In genomic region chr1:185594786-185595410, GRCh38 we compare ENCODE assay signal across 17 cellular contexts.
A peak's percentile ranks its signal among the peaks of the same experiment; 100 is the strongest.
DNase-seq lines count a peak whose midpoint lies in the region; ATAC-seq, FAIRE-seq and TF ChIP-seq lines count a peak whose summit lies in the region.
"Had no signal": no experiment of that assay in that cellular context is flagged by ENCODE, and none has a peak within 500 bp of the region (broad histone marks: within the 10 kb centered on the region; RNA-seq: fewer than 3 reads in every experiment).

No MANE protein-coding gene starts in this region.

- no peak overlapping the region for H3K56ac ChIP-seq in H1 (replicated peaks; ENCODE audit: insufficient read length, low read depth, low read length)

- POLR2A ChIA-PET in CD8-positive, alpha-beta memory T cell (lab: Charles Lee): interaction anchor here (2.3 to 3.8 kb wide), 2 partner anchors 28 to 278 kb away, joined by 12 to 28 read pairs; partner anchors contain the start of gene IVNS1ABP
- POLR2A ChIA-PET in H1 (lab: Charles Lee; ENCODE audit: partially characterized antibody): no interaction called here
- POLR2A ChIA-PET in naive thymus-derived CD8-positive, alpha-beta T cell (lab: Charles Lee): interaction anchor here (0.7 to 2.4 kb wide), 4 partner anchors 28 to 277 kb away, joined by 3 to 21 read pairs (median 5); partner anchors contain the start of gene IVNS1ABP

- H3K36me3 Mint-ChIP-seq in CD8-positive, alpha-beta memory T cell: peaks cover 0 to 9% (median 0%) of the 10 kb centered on the region in 3 donors
- H3K36me3 Mint-ChIP-seq in naive thymus-derived CD8-positive, alpha-beta T cell: no peaks in the 10 kb centered on the region

- no peak overlapping the region for H3K4me2 ChIP-seq in H1 (ENCODE audit: insufficient read depth in 1 of 2, low read depth in 2 of 2, low read length in 2 of 2)
- H3K4me2 ChIP-seq: PC-9 had no signal

- no peaks in the 10 kb centered on the region; the same call in 1 of the 2 replicates for H3K79me1 ChIP-seq in H1 (ENCODE audit: low read depth, low read length)

- no peaks in the 10 kb centered on the region for H3K23me2 ChIP-seq in H1 (ENCODE audit: low read depth, low read length)

- FAIRE-seq in H1 (lab: Jason Lieb, UNC): no peak

- H3K4me3 ChIP-seq in CD8-positive, alpha-beta memory T cell (ENCODE audit: low read length): no peak overlapping the region
- H3K4me3 ChIP-seq in H1 (ENCODE audit: extremely low read depth in 1 of 4, insufficient read depth in 2 of 4, low read depth in 3 of 4, low read length in 4 of 4): no peak overlapping the region
- H3K4me3 ChIP-seq: PC-9, psoas muscle had no signal

- TF ChIP-seq CTCF in H1 (IDR thresholded peaks at IDR 0.05; ENCODE audit: control extremely low read depth in 1 of 3, insufficient read depth in 1 of 3, low read depth in 1 of 3, low read length in 3 of 3): no peak

- peak overlapping the region; percentile 72; the same call in 1 of the 2 replicates for H2BK15ac ChIP-seq in H1 (ENCODE audit: low read length)

- no peaks in the 10 kb centered on the region for H3K27me3 Mint-ChIP-seq in CD8-positive, alpha-beta memory T cell
- H3K27me3 Mint-ChIP-seq in naive thymus-derived CD8-positive, alpha-beta T cell: no peaks in the 10 kb centered on the region

- no peak overlapping the region for H3K4ac ChIP-seq in H1 (replicated peaks; ENCODE audit: insufficient read length, low read depth, low read length)

- WGBS in H1 (ENCODE audit: extremely low coverage in 1 of 2, insufficient coverage in 1 of 2, insufficient read length in 1 of 2, insufficient replicate concordance in 2 of 2, low coverage in 1 of 2, low lambda C conversion rate in 2 of 2, missing lambda C conversion rate in 1 of 2), 2 experiments: 94% methylated on average over 3 of the region's 3 CpGs; no CpG with 5 or more reads in 1 of the 2 experiments

- H3K27ac Mint-ChIP-seq in CD8-positive, alpha-beta memory T cell: peak overlapping the region in 6 of 8 donors; percentile 9 to 88 (median 50)
- peak overlapping the region in 9 of 10 donors; percentile 28 to 87 (median 40) for H3K27ac Mint-ChIP-seq in naive thymus-derived CD8-positive, alpha-beta T cell
- H3K27ac Mint-ChIP-seq: HFFc6 had no signal

- H3K4me3 Mint-ChIP-seq in CD8-positive, alpha-beta memory T cell: no peak overlapping the region
- no peak overlapping the region for H3K4me3 Mint-ChIP-seq in naive thymus-derived CD8-positive, alpha-beta T cell
- H3K4me3 Mint-ChIP-seq: HFFc6 had no signal

- no peak overlapping the region for H3K23ac ChIP-seq in H1 (ENCODE audit: insufficient read length)

- no peak overlapping the region for H4K8ac ChIP-seq in H1 (ENCODE audit: extremely low read depth, insufficient read depth, low read length)

- TF ChIP-seq RAD21 in H1 (IDR thresholded peaks at IDR 0.05 in 1 of 2, conservative IDR thresholded peaks at IDR 0.05 in 1 of 2; ENCODE audit: low read depth in 2 of 2, low read length in 2 of 2): no peak

- no peak overlapping the region; the same call in 1 of the 2 replicates for H2BK20ac ChIP-seq in H1 (ENCODE audit: low read length)

- no peak overlapping the region for H2BK5ac ChIP-seq in H1 (ENCODE audit: low read depth, low read length)

- H3K4me1 ChIP-seq in CD8-positive, alpha-beta memory T cell (ENCODE audit: insufficient read depth, low read length): peaks cover 13% of the 10 kb centered on the region
- H3K4me1 ChIP-seq in H1 (replicated peaks in 1 of 4; ENCODE audit: control insufficient read depth in 3 of 4, insufficient read depth in 4 of 4, low read length in 3 of 4): no peaks in the 10 kb centered on the region
- H3K4me1 ChIP-seq: BE2C, psoas muscle had no signal

- no peaks in the 10 kb centered on the region for H3K36me3 ChIP-seq in CD8-positive, alpha-beta memory T cell (ENCODE audit: insufficient read depth, low read length)
- H3K36me3 ChIP-seq in H1 (ENCODE audit: control insufficient read depth in 2 of 4, insufficient read depth in 4 of 4, low read length in 3 of 4): no peaks in the 10 kb centered on the region
- H3K36me3 ChIP-seq: BE2C had no signal

- H3K4me1 Mint-ChIP-seq in CD8-positive, alpha-beta memory T cell: peaks cover 19 to 34% (median 32%) of the 10 kb centered on the region in 3 donors
- peaks cover 12 to 33% (median 24%) of the 10 kb centered on the region in 4 donors for H3K4me1 Mint-ChIP-seq in naive thymus-derived CD8-positive, alpha-beta T cell

- no peak overlapping the region for H3K9ac ChIP-seq in H1 (replicated peaks in 1 of 4; ENCODE audit: extremely low read depth in 1 of 4, low read depth in 3 of 4, low read length in 3 of 4)

- H4K5ac ChIP-seq in H1 (ENCODE audit: insufficient read length, low read depth, low read length): no peak overlapping the region

- no peaks in the 10 kb centered on the region for H3K27me3 ChIP-seq in CD8-positive, alpha-beta memory T cell (ENCODE audit: insufficient read depth, low read length, poor library complexity, severe bottlenecking)
- H3K27me3 ChIP-seq in H1 (replicated peaks in 1 of 4; ENCODE audit: control insufficient read depth in 3 of 4, extremely low read depth in 1 of 4, insufficient read depth in 3 of 4, low read length in 3 of 4): no peaks in the 10 kb centered on the region
- H3K27me3 ChIP-seq: BE2C had no signal

- H4K91ac ChIP-seq in H1 (replicated peaks; ENCODE audit: insufficient read length, low read length): no peak overlapping the region

- H2BK120ac ChIP-seq in H1 (replicated peaks; ENCODE audit: low read depth, low read length): no peak overlapping the region

- H4K20me1 ChIP-seq in H1 (replicated peaks in 1 of 2; ENCODE audit: control insufficient read depth in 1 of 2, insufficient read depth in 2 of 2, low read length in 2 of 2): no peaks in the 10 kb centered on the region

- H2AFZ ChIP-seq in H1 (ENCODE audit: low read length): peak overlapping the region; percentile 56; the same call in 1 of the 2 replicates

- DNase-seq in CD8-positive, alpha-beta memory T cell: no peak
- DNase-seq in HuH-7 (ENCODE audit: low spot score) (peak; percentile 1), H1 (ENCODE audit: low read depth in 1 of 2, low spot score in 2 of 2) (no peak), middle frontal gyrus (ENCODE audit: extremely low spot score, low spot score) (no peak), cortex of kidney (lab: John Stamatoyannopoulos, UW) (no peak)
- no peak for DNase-seq in naive thymus-derived CD8-positive, alpha-beta T cell
- DNase-seq in stimulated activated naive CD4-positive, alpha-beta T cell treated with Interleukin-2 at 50 U/mL for 16 hours (lab: John Stamatoyannopoulos, UW): no peak
- DNase-seq: activated CD8-positive, alpha-beta memory T cell treated with anti-CD3 and anti-CD28 coated beads for 24 hours; activated gamma-delta T cell; BE2C; glutamatergic neuron; HFFc6; NCI-H1105 treated with DMSO at 0.1 percent for 48 hours; NCI-H524; psoas muscle; stimulated activated CD4-positive, alpha-beta T cell treated with anti-CD3 and anti-CD28 coated beads, Interleukin-15, amount 100 ng/mL, for 24 hours had no signal

- no peak for TF ChIP-seq EP300 in H1 (IDR thresholded peaks at IDR 0.05; ENCODE audit: borderline replicate concordance in 1 of 2, low read depth in 2 of 2, low read length in 2 of 2)

- H2BK12ac ChIP-seq in H1 (ENCODE audit: low read depth, low read length): no peak overlapping the region

- TF ChIP-seq POLR2A in H1 (IDR thresholded peaks at IDR 0.05; ENCODE audit: control extremely low read depth in 1 of 2, low read depth in 2 of 2, low read length in 2 of 2): no peak

- no peak overlapping the region for H3K14ac ChIP-seq in H1 (ENCODE audit: insufficient read length)

- H3K9me3 ChIP-seq in CD8-positive, alpha-beta memory T cell (ENCODE audit: low read length): no peaks in the 10 kb centered on the region
- H3K9me3 ChIP-seq in H1 (ENCODE audit: insufficient read depth in 2 of 2, low read depth in 1 of 2, low read length in 1 of 2): no peaks in the 10 kb centered on the region
- H3K9me3 ChIP-seq: BE2C, psoas muscle had no signal

- H3K79me2 ChIP-seq in H1 (ENCODE audit: control insufficient read depth in 1 of 2, insufficient read depth in 2 of 2, low read length in 2 of 2): no peaks in the 10 kb centered on the region

- CTCF ChIA-PET in CD8-positive, alpha-beta memory T cell (lab: Charles Lee): interaction anchor here (1.0 to 2.9 kb wide), 14 partner anchors 8 to 356 kb away, joined by 3 to 36 read pairs (median 5); partner anchors contain the start of gene IVNS1ABP
- CTCF ChIA-PET in H1 (lab: Charles Lee; ENCODE audit: partially characterized antibody): interaction anchor here (0.6 to 3.8 kb wide), 52 partner anchors 9 to 470 kb away, joined by 3 to 33 read pairs (median 6); partner anchors contain the start of gene IVNS1ABP

- no peak overlapping the region for H3K27ac ChIP-seq in CD8-positive, alpha-beta memory T cell (ENCODE audit: low read depth, low read length)
- H3K27ac ChIP-seq in H1 (ENCODE audit: low read depth, low read length): no peak overlapping the region
- H3K27ac ChIP-seq: PC-9, psoas muscle had no signal

- no peaks in the 10 kb centered on the region for H3K9me3 Mint-ChIP-seq in CD8-positive, alpha-beta memory T cell
- H3K9me3 Mint-ChIP-seq in naive thymus-derived CD8-positive, alpha-beta T cell: peaks cover 0 to 2% (median 0%) of the 10 kb centered on the region in 9 donors
- H3K9me3 Mint-ChIP-seq: HFFc6 had no signal

- ATAC-seq in naive thymus-derived CD8-positive, alpha-beta T cell: no peak
- ATAC-seq: psoas muscle had no signal

- H3K18ac ChIP-seq in H1 (ENCODE audit: extremely low read depth, low read length): no peak overlapping the region

- no peak overlapping the region for H2AK5ac ChIP-seq in H1 (ENCODE audit: low read depth, low read length)

TF ChIP-seq in H1, 55 proteins besides CTCF, POLR2A, EP300 and RAD21 (continues in another document):
- TF ChIP-seq TEAD4 (IDR thresholded peaks at IDR 0.05; ENCODE audit: low read depth, low read length) (no peak), E2F6 (IDR thresholded peaks at IDR 0.05) (no peak), NRF1 (IDR thresholded peaks at IDR 0.05; ENCODE audit: low read depth, low read length) (no peak), TAF7 (optimal IDR thresholded peaks at IDR 0.05; ENCODE audit: borderline replicate concordance, low read depth, low read length) (no peak)
